1 cellular context compared by ENCODE assay signal in the genomic region with DNA sequence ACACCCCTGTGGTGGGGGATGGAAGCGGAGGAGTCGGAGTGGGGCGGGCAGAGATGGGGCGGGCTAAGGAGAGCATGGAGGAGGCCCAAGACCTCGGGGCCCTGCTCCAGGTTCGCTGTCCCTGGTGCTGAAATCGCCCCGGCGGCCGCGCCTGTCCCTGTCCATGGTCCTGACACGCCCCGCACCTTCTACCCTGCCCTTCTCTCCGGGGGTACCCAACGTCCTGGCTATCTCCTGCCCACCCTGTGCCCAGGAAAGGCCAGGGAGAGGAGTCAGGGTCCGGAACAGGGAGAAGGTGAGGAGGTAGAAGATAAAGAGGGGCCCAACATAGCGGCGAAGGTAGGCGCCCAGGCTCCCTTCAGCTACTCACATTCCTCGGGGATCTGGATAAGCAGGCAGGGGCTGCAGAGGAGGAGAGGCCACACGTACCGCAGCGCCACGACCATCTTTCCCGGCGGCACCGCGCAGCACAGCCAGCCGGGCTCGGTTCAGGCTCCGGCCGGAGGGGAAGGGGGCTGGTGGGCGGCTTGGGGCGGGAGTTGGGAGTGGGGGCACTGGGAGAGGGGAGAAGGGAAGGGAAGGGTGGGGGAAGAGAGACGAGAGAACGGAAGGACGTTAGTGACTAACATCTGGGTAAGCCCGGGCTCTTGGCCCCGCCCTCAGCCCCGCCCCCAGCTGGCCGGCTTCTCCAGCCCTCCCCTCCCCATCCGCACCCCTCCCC.
TF ChIP-seq lines count a peak whose summit lies in the region.

No MANE protein-coding gene starts in this region.

TF ChIP-seq in K562, 482 proteins besides CTCF, POLR2A, EP300 and RAD21 (continued from another document):
- TF ChIP-seq ZNF146 (CRISPR knock-in tag; IDR thresholded peaks at IDR 0.05; ENCODE audit: unreplicated experiment) (peak; percentile 94), CREB1 (IDR thresholded peaks at IDR 0.05) (no peak), CREB1 (CRISPR knock-in tag; IDR thresholded peaks at IDR 0.05) (peak; percentile 87)
- TF ChIP-seq, protein P1, sequence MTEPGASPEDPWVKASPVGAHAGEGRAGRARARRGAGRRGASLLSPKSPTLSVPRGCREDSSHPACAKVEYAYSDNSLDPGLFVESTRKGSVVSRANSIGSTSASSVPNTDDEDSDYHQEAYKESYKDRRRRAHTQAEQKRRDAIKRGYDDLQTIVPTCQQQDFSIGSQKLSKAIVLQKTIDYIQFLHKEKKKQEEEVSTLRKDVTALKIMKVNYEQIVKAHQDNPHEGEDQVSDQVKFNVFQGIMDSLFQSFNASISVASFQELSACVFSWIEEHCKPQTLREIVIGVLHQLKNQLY (CRISPR knock-in tag; conservative IDR thresholded peaks at IDR 0.05), result peak in 1 of 2 experiments; percentile 99; a peak in 2 of 4 replicates
